1 cellular context compared by ENCODE assay signal in the genomic region with DNA sequence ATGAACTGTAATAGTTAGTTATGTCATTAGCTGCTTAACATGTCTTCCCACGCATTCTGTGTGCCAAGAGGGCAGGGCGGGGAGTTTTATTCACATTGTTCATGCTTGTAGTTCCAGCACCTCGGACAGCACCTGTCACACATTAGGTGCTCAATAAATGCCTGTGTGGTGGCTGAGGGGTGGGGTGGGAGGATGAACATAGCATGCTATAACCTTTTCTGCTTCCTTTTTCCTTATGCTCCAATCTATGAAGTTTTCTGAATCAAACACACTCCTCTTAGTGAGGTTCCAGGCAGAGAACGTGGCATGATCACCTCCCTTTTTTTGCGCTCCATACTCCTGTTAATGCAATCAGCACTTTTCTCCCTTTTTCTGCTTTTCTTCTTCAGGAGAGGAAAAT.
TF ChIP-seq lines count a peak whose summit lies in the region.

No MANE protein-coding gene starts in this region.

TF ChIP-seq in GM23338, 12 proteins besides CTCF, POLR2A, EP300 and RAD21 (continued from another document):
- TF ChIP-seq, protein P1, sequence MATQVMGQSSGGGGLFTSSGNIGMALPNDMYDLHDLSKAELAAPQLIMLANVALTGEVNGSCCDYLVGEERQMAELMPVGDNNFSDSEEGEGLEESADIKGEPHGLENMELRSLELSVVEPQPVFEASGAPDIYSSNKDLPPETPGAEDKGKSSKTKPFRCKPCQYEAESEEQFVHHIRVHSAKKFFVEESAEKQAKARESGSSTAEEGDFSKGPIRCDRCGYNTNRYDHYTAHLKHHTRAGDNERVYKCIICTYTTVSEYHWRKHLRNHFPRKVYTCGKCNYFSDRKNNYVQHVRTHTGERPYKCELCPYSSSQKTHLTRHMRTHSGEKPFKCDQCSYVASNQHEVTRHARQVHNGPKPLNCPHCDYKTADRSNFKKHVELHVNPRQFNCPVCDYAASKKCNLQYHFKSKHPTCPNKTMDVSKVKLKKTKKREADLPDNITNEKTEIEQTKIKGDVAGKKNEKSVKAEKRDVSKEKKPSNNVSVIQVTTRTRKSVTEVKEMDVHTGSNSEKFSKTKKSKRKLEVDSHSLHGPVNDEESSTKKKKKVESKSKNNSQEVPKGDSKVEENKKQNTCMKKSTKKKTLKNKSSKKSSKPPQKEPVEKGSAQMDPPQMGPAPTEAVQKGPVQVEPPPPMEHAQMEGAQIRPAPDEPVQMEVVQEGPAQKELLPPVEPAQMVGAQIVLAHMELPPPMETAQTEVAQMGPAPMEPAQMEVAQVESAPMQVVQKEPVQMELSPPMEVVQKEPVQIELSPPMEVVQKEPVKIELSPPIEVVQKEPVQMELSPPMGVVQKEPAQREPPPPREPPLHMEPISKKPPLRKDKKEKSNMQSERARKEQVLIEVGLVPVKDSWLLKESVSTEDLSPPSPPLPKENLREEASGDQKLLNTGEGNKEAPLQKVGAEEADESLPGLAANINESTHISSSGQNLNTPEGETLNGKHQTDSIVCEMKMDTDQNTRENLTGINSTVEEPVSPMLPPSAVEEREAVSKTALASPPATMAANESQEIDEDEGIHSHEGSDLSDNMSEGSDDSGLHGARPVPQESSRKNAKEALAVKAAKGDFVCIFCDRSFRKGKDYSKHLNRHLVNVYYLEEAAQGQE (IDR thresholded peaks at IDR 0.05; ENCODE audit: unreplicated experiment) = peak; percentile 82
TF ChIP-seq in GM23338: peak in this region for 1.
